8 cellular contexts compared by ENCODE assay signal in the genomic region with DNA sequence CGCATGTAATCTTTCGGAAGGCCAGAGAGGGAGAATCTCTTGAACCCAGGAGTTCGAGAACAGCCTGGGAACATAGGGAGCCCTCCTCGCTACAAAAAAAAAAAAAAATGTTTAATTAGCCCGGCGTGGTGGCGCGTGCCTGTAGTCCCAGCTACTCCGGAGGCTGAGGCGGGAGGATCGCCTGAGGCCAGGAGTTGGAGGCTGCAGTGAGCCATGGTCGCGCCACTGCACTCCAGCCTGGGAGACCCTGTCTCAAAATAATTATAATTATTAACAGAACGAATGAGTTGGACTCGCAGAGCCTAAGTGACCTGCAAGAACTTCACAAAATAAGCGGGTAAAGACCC. TPM values are rescaled to one million over a fixed set of nuclear protein-coding genes. Genes with fewer than 3 reads are reported as not detected.
A peak's percentile ranks its signal among the peaks of the same experiment; 100 is the strongest.
DNase-seq lines count a peak whose midpoint lies in the region; TF ChIP-seq lines count a peak whose summit lies in the region.

No MANE protein-coding gene starts in this region.

- H3K27ac ChIP-seq in C4-2B (peak overlapping the region; percentile 91), Karpas-422 (ENCODE audit: low read length) (peak overlapping the region; percentile 61), duodenal mucosa (ENCODE audit: low read depth, low read length) (no peak overlapping the region)

- no peaks in the 10 kb centered on the region for H3K9me3 Mint-ChIP-seq in nephron progenitor cell

- peaks cover 19% of the 10 kb centered on the region for H3K36me3 Mint-ChIP-seq in nephron progenitor cell (ENCODE audit: low read depth)

- H3K4me1 Mint-ChIP-seq in nephron progenitor cell, result peaks cover 5% of the 10 kb centered on the region

- H3K4me1 ChIP-seq in Karpas-422 (ENCODE audit: low read length) (peaks cover 30% of the 10 kb centered on the region), duodenal mucosa (ENCODE audit: control insufficient read depth in 1 of 2, insufficient read depth in 2 of 2, low read length in 2 of 2) (peaks cover 0 to 3% of the 10 kb centered on the region in 2 donors)

- H4K20me1 ChIP-seq in Karpas-422 (ENCODE audit: insufficient read depth, low read depth, low read length), result no peaks in the 10 kb centered on the region

- peak overlapping the region; percentile 93 for H3K4me3 Mint-ChIP-seq in nephron progenitor cell

- peak overlapping the region; percentile 99 for H2AFZ ChIP-seq in Karpas-422 (ENCODE audit: low read length)

- H3K79me2 ChIP-seq in Karpas-422 (ENCODE audit: low read length), result peaks cover 25% of the 10 kb centered on the region

- DNase-seq in Karpas-422 (no peak), nephron progenitor cell (no peak), superior temporal gyrus (ENCODE audit: extremely low spot score) (no peak), NCI-H2196 treated with DMSO at 0.1 percent for 48 hours (lab: John Stamatoyannopoulos, UW; ENCODE audit: unreplicated experiment) (no peak), NOMO-1 (lab: John Stamatoyannopoulos, UW; ENCODE audit: unreplicated experiment in 2 of 2) (no peak), SHP77 treated with DMSO at 0.1 percent for 48 hours (lab: John Stamatoyannopoulos, UW) (no peak)

- H3K9ac ChIP-seq in Karpas-422 (ENCODE audit: low read length) (peak overlapping the region; percentile 92), duodenal mucosa (ENCODE audit: low read depth in 1 of 2, low read length in 2 of 2) (peak overlapping the region in 1 of 2 donors; percentile 71)

- H3K27me3 Mint-ChIP-seq in nephron progenitor cell (ENCODE audit: low read depth, poor library complexity), result no peaks in the 10 kb centered on the region

- H3K4me2 ChIP-seq in Karpas-422 (ENCODE audit: low read depth, low read length, poor library complexity, severe bottlenecking), result peak overlapping the region; percentile 94

- H3K9me2 ChIP-seq in Karpas-422 (replicated peaks; ENCODE audit: insufficient read depth, low read length), result no peaks in the 10 kb centered on the region

- no peak for TF ChIP-seq CTCF in C4-2B (conservative IDR thresholded peaks at IDR 0.05)
- TF ChIP-seq CTCF in nephron progenitor cell (IDR thresholded peaks at IDR 0.05), result no peak

- H3K27me3 ChIP-seq in Karpas-422 (ENCODE audit: low read length) (no peaks in the 10 kb centered on the region), duodenal mucosa (ENCODE audit: control insufficient read depth in 1 of 2, insufficient read depth in 2 of 2, low read length in 2 of 2) (no peaks in the 10 kb centered on the region)

- H3K36me3 ChIP-seq in Karpas-422 (ENCODE audit: insufficient read depth, low read length) (peaks cover 24% of the 10 kb centered on the region; the same call in 1 of the 2 replicates), duodenal mucosa (ENCODE audit: control insufficient read depth in 1 of 2, insufficient read depth in 2 of 2, low read length in 2 of 2) (peaks cover 0 to 16% of the 10 kb centered on the region in 2 donors)

- no peaks in the 10 kb centered on the region for H3K9me3 ChIP-seq in Karpas-422 (ENCODE audit: low read length)
- H3K9me3 ChIP-seq in duodenal mucosa (ENCODE audit: control insufficient read depth in 1 of 2, low read length in 2 of 2), result no peaks in the 10 kb centered on the region

- peak overlapping the region; percentile 98 for H3K4me3 ChIP-seq in Karpas-422 (ENCODE audit: low read length)
- peak overlapping the region; percentile 80 to 88 for H3K4me3 ChIP-seq in duodenal mucosa (ENCODE audit: low read depth in 1 of 2, low read length in 2 of 2)

- H3K27ac Mint-ChIP-seq in nephron progenitor cell, result peak overlapping the region; percentile 54

RNA-seq across cellular contexts. Expression of a gene that starts 0.8 kb away (rescaled TPM):
- total RNA-seq in Karpas-422 (2014; rRNA removed; shearing (Covaris generic); ENCODE audit: low replicate concordance), result 7.6 and 10.7 TPM in 2 replicates

RNA-seq across cellular contexts. Expression of a gene that starts 17.6 kb away (rescaled TPM):
- 5.7 and 6.0 TPM in 2 replicates for total RNA-seq in Karpas-422 (2014; rRNA removed; shearing (Covaris generic); ENCODE audit: low replicate concordance)

RNA-seq across cellular contexts. Expression of a gene that starts 46.1 kb away (rescaled TPM):
- 63.3 and 315 TPM in 2 replicates for total RNA-seq in Karpas-422 (2014; rRNA removed; shearing (Covaris generic); ENCODE audit: low replicate concordance)

RNA-seq across cellular contexts. Expression of a gene that starts 46.3 kb away (rescaled TPM):
- total RNA-seq in Karpas-422 (2014; rRNA removed; shearing (Covaris generic); ENCODE audit: low replicate concordance), result 28.9 and 40.0 TPM in 2 replicates
